ENCODE assay signal across 1 cellular context in genomic region chr11:95067042-95067827, GRCh38.
TF ChIP-seq lines count a peak whose summit lies in the region.

No MANE protein-coding gene starts in this region.

TF ChIP-seq in K562, 482 proteins besides CTCF, POLR2A, EP300 and RAD21 (continued from another document):
- TF ChIP-seq MGA (IDR thresholded peaks at IDR 0.05) (peak; percentile 89), ZC3H11A (IDR thresholded peaks at IDR 0.05; ENCODE audit: low read depth, low read length) (no peak), STAG1 (CRISPR knock-in tag; IDR thresholded peaks at IDR 0.05; ENCODE audit: borderline replicate concordance) (no peak), RBM25 (IDR thresholded peaks at IDR 0.05; ENCODE audit: low read depth, low read length, severe bottlenecking) (peak; percentile 4), POLR3G (IDR thresholded peaks at IDR 0.05; ENCODE audit: extremely low read depth, insufficient read length, insufficient replicate concordance) (no peak), MLX (CRISPR knock-in tag; conservative IDR thresholded peaks at IDR 0.05) (no peak), FOXJ2 (tag; IDR thresholded peaks at IDR 0.05) (no peak), JUND (IDR thresholded peaks at IDR 0.05; ENCODE audit: borderline replicate concordance, low read depth, low read length) (0 out of 2 replicates have a peak, but pooled peaks have one; percentile 11), JUND (tag; IDR thresholded peaks at IDR 0.05; ENCODE audit: borderline replicate concordance, low read depth, low read length) (no peak; the same call in 2 of the 3 replicates), MBD2 (IDR thresholded peaks at IDR 0.05; ENCODE audit: borderline replicate concordance, low read depth) (peak; percentile 44; the same call in 1 of the 2 replicates), POLR2AphosphoS5 (IDR thresholded peaks at IDR 0.05; ENCODE audit: control insufficient read depth, insufficient read depth, low read depth, low read length) (peak; percentile 36; the same call in 1 of the 2 replicates), POLR2H (tag; IDR thresholded peaks at IDR 0.05; ENCODE audit: low read depth) (peak; percentile 48), TEAD1 (CRISPR knock-in tag; IDR thresholded peaks at IDR 0.05) (peak in 1 of 2 experiments; percentile 44; a peak in 1 of 4 replicates), ZNF57 (CRISPR knock-in tag; IDR thresholded peaks at IDR 0.05) (no peak), ZNF143 (CRISPR knock-in tag; IDR thresholded peaks at IDR 0.05) (peak; percentile 34; the same call in 1 of the 2 replicates), GMEB1 (CRISPR knock-in tag; IDR thresholded peaks at IDR 0.05) (peak; percentile 74), THRAP3 (IDR thresholded peaks at IDR 0.05; ENCODE audit: borderline replicate concordance) (no peak), SP1 (CRISPR knock-in tag; IDR thresholded peaks at IDR 0.05) (peak; percentile 70), ZZZ3 (IDR thresholded peaks at IDR 0.05) (no peak), CXXC5 (CRISPR knock-in tag; IDR thresholded peaks at IDR 0.05) (peak; percentile 89)
- TF ChIP-seq, protein P1, sequence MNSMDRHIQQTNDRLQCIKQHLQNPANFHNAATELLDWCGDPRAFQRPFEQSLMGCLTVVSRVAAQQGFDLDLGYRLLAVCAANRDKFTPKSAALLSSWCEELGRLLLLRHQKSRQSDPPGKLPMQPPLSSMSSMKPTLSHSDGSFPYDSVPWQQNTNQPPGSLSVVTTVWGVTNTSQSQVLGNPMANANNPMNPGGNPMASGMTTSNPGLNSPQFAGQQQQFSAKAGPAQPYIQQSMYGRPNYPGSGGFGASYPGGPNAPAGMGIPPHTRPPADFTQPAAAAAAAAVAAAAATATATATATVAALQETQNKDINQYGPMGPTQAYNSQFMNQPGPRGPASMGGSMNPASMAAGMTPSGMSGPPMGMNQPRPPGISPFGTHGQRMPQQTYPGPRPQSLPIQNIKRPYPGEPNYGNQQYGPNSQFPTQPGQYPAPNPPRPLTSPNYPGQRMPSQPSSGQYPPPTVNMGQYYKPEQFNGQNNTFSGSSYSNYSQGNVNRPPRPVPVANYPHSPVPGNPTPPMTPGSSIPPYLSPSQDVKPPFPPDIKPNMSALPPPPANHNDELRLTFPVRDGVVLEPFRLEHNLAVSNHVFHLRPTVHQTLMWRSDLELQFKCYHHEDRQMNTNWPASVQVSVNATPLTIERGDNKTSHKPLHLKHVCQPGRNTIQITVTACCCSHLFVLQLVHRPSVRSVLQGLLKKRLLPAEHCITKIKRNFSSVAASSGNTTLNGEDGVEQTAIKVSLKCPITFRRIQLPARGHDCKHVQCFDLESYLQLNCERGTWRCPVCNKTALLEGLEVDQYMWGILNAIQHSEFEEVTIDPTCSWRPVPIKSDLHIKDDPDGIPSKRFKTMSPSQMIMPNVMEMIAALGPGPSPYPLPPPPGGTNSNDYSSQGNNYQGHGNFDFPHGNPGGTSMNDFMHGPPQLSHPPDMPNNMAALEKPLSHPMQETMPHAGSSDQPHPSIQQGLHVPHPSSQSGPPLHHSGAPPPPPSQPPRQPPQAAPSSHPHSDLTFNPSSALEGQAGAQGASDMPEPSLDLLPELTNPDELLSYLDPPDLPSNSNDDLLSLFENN (IDR thresholded peaks at IDR 0.05; ENCODE audit: low read depth in 2 of 2, low read length in 2 of 2) = no peak
